17 cellular contexts compared by ENCODE assay signal in the genomic region with DNA sequence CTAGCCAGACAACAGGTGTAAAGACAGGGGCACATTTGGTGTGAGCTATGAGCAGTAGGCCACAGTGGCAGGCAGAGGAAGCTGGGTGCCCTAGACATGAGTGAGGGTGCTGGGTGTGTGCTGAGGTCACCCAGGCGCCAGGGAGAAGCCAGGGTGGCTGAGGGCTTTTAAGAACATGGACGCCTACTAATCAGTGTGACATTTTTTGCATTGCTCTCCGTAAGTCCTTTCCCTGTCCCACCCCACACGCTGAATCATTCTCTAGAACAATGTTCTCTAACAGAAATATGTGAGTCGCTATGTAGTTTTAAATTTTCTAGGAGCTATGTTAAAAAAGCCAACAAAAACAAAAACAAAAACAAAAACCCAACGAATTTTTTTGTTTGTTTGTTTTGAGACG.
"Had no signal": no experiment of that assay in that cellular context is flagged by ENCODE, and none has a peak within 500 bp of the region (broad histone marks: within the 10 kb centered on the region; RNA-seq: fewer than 3 reads in every experiment).

No MANE protein-coding gene starts in this region.

- H3K4me3 ChIP-seq: ascending aorta, dorsolateral prefrontal cortex, lung, pancreas, psoas muscle, right lobe of liver, testis had no signal

- H3K4me1 ChIP-seq: pancreas, right lobe of liver, testis had no signal

- H3K36me3 ChIP-seq: ascending aorta, pancreas, right lobe of liver had no signal

- FAIRE-seq: colon, keratinocyte, pancreas, TTC549 had no signal

- H3K27me3 ChIP-seq: ascending aorta, dorsolateral prefrontal cortex, right lobe of liver, testis had no signal

- DNase-seq: activated gamma-delta T cell treated with Interleukin-2 at 50 U/mL for 16 hours; activated T-cell treated with anti-CD3 and anti-CD28 coated beads, Interleukin-2, amount 50 U/mL, for 1 hour; dorsolateral prefrontal cortex; natural killer cell; pancreas; psoas muscle; right lobe of liver; stimulated activated CD4-positive, alpha-beta T cell treated with anti-CD3 and anti-CD28 coated beads, Interleukin-2, amount 100 ng/mL, for 48 hours; stimulated activated CD8-positive, alpha-beta memory T cell treated with anti-CD3 and anti-CD28 coated beads, Interleukin-4, amount 100 ng/mL, for 48 hours; stimulated activated naive CD4-positive, alpha-beta T cell; T-helper 1 cell; testis had no signal

- H3K27ac ChIP-seq: ascending aorta, dorsolateral prefrontal cortex, pancreas, psoas muscle, right lobe of liver, testis had no signal

- H3K9me3 ChIP-seq: ascending aorta, pancreas, psoas muscle, right lobe of liver, testis had no signal
